Comparison of ENCODE assay signal across 10 cellular contexts in genomic region chr15:34338347-34338746, GRCh38. TPM values are rescaled to one million over a fixed set of nuclear protein-coding genes. Genes with fewer than 3 reads are reported as not detected.
A peak's percentile ranks its signal among the peaks of the same experiment; 100 is the strongest.
DNase-seq lines count a peak whose midpoint lies in the region; TF ChIP-seq lines count a peak whose summit lies in the region.
"Had no signal": no experiment of that assay in that cellular context is flagged by ENCODE, and none has a peak within 500 bp of the region (broad histone marks: within the 10 kb centered on the region; RNA-seq: fewer than 3 reads in every experiment).

No MANE protein-coding gene starts in this region.

- peak overlapping the region; percentile 75 for H3K4me3 Mint-ChIP-seq in T-helper 2 cell treated with Interferon-gamma antibody and Interleukin-4, amounts not matched to agents 5 μg/mL and 100 μg/mL, for 36 hours
- H3K4me3 Mint-ChIP-seq in activated T-helper 2 cell treated with anti-CD3 and anti-CD28 coated beads, Interferon-gamma antibody, Interleukin-2, Interleukin-4, amounts not matched to agents 10 μg/mL and 5 μg/mL and 100 μg/mL, durations not matched to agents 14 hours and 24 hours and 36 hours (ENCODE audit: low read depth): peak overlapping the region; percentile 98

- H3K36me3 Mint-ChIP-seq in T-helper 2 cell treated with Interferon-gamma antibody and Interleukin-4, amounts not matched to agents 5 μg/mL and 100 μg/mL, for 36 hours (ENCODE audit: low read depth): peaks cover 36% of the 10 kb centered on the region
- H3K36me3 Mint-ChIP-seq in activated T-helper 2 cell treated with anti-CD3 and anti-CD28 coated beads, Interferon-gamma antibody, Interleukin-2, Interleukin-4, amounts not matched to agents 10 μg/mL and 5 μg/mL and 100 μg/mL, durations not matched to agents 14 hours and 24 hours and 36 hours (ENCODE audit: low read depth): peaks cover 34% of the 10 kb centered on the region

- H3K4me3 ChIP-seq in iPS-18a (ENCODE audit: low read length) (peak overlapping the region; percentile 91), stomach (peak overlapping the region; percentile 82 to 94 (median 89))

- 75 to 79% (median 77%) methylated on average over 16 of the region's 16 CpGs for WGBS in stomach, 5 donors

- H3K27me3 Mint-ChIP-seq in T-helper 2 cell treated with Interferon-gamma antibody and Interleukin-4, amounts not matched to agents 5 μg/mL and 100 μg/mL, for 36 hours (ENCODE audit: low read depth): no peaks in the 10 kb centered on the region
- no peaks in the 10 kb centered on the region for H3K27me3 Mint-ChIP-seq in activated T-helper 2 cell treated with anti-CD3 and anti-CD28 coated beads, Interferon-gamma antibody, Interleukin-2, Interleukin-4, amounts not matched to agents 10 μg/mL and 5 μg/mL and 100 μg/mL, durations not matched to agents 14 hours and 24 hours and 36 hours (ENCODE audit: low read depth)

- H3K27ac ChIP-seq in iPS-18a (ENCODE audit: low read length) (no peak overlapping the region), stomach (peak overlapping the region in 4 of 5 donors; percentile 90 to 96 (median 94))

- no peak for TF ChIP-seq EP300 in stomach (IDR thresholded peaks at IDR 0.05)

- peaks cover 18% of the 10 kb centered on the region for H3K36me3 ChIP-seq in iPS-18a (ENCODE audit: control insufficient read depth, low read depth, low read length)
- H3K36me3 ChIP-seq in stomach: peaks cover 0 to 21% (median 19%) of the 10 kb centered on the region in 4 donors

- H3K4me1 Mint-ChIP-seq in T-helper 2 cell treated with Interferon-gamma antibody and Interleukin-4, amounts not matched to agents 5 μg/mL and 100 μg/mL, for 36 hours (ENCODE audit: low read depth): peaks cover 54% of the 10 kb centered on the region
- H3K4me1 Mint-ChIP-seq in activated T-helper 2 cell treated with anti-CD3 and anti-CD28 coated beads, Interferon-gamma antibody, Interleukin-2, Interleukin-4, amounts not matched to agents 10 μg/mL and 5 μg/mL and 100 μg/mL, durations not matched to agents 14 hours and 24 hours and 36 hours (ENCODE audit: low read depth): peaks cover 52% of the 10 kb centered on the region

- H3K27ac Mint-ChIP-seq in T-helper 2 cell treated with Interferon-gamma antibody and Interleukin-4, amounts not matched to agents 5 μg/mL and 100 μg/mL, for 36 hours: no peak overlapping the region
- no peak overlapping the region for H3K27ac Mint-ChIP-seq in activated T-helper 2 cell treated with anti-CD3 and anti-CD28 coated beads, Interferon-gamma antibody, Interleukin-2, Interleukin-4, amounts not matched to agents 10 μg/mL and 5 μg/mL and 100 μg/mL, durations not matched to agents 14 hours and 24 hours and 36 hours

- no peaks in the 10 kb centered on the region for H3K9me3 Mint-ChIP-seq in T-helper 2 cell treated with Interferon-gamma antibody and Interleukin-4, amounts not matched to agents 5 μg/mL and 100 μg/mL, for 36 hours
- H3K9me3 Mint-ChIP-seq in activated T-helper 2 cell treated with anti-CD3 and anti-CD28 coated beads, Interferon-gamma antibody, Interleukin-2, Interleukin-4, amounts not matched to agents 10 μg/mL and 5 μg/mL and 100 μg/mL, durations not matched to agents 14 hours and 24 hours and 36 hours: no peaks in the 10 kb centered on the region

- H3K4me1 ChIP-seq in iPS-18a (ENCODE audit: control insufficient read depth, low read depth, low read length): peaks cover 2% of the 10 kb centered on the region
- peaks cover 29 to 74% (median 52%) of the 10 kb centered on the region in 4 donors for H3K4me1 ChIP-seq in stomach

- intact Hi-C loops in activated T-helper 2 cell treated with anti-CD3 and anti-CD28 coated beads, Interferon-gamma antibody, Interleukin-2, Interleukin-4, amounts not matched to agents 10 μg/mL and 5 μg/mL and 100 μg/mL, durations not matched to agents 14 hours and 24 hours and 36 hours (cut with micrococcal nuclease): loop anchor here (10.0 kb wide), 1 partner anchor 246 kb away; the partner anchor contains the start of gene GOLGA8B
- intact Hi-C loops in stomach (cut with DNase I; ENCODE audit: low total_unique reads): no loop called here

- H3K9me3 ChIP-seq in iPS-18a (ENCODE audit: control insufficient read depth, low read depth, low read length) (no peaks in the 10 kb centered on the region), stomach (no peaks in the 10 kb centered on the region)

- no peak for TF ChIP-seq POLR2A in stomach (IDR thresholded peaks at IDR 0.05)

- TF ChIP-seq CTCF in stomach (IDR thresholded peaks at IDR 0.05): no peak

- H3K27me3 ChIP-seq in iPS-18a (ENCODE audit: control insufficient read depth, insufficient read depth, low read length): peaks cover 9% of the 10 kb centered on the region
- no peaks in the 10 kb centered on the region for H3K27me3 ChIP-seq in stomach

- peak overlapping the region; percentile 61 for H3K9ac ChIP-seq in iPS-18a (ENCODE audit: low read length)

- no peak for DNase-seq in T-helper 2 cell treated with Interferon-gamma antibody and Interleukin-4, amounts not matched to agents 5 μg/mL and 100 μg/mL, for 36 hours (ENCODE audit: low spot score)
- no peak for DNase-seq in T-helper 2 cell
- no peak for DNase-seq in activated T-helper 2 cell treated with anti-CD3 and anti-CD28 coated beads, Interferon-gamma antibody, Interleukin-2, Interleukin-4, amounts not matched to agents 10 μg/mL and 5 μg/mL and 100 μg/mL, durations not matched to agents 14 hours and 24 hours and 36 hours (ENCODE audit: low spot score)
- no peak for DNase-seq in stomach
- no peak for DNase-seq in NCI-H2196 treated with DMSO at 0.1 percent for 48 hours (lab: John Stamatoyannopoulos, UW; ENCODE audit: unreplicated experiment)
- DNase-seq in CD1c-positive myeloid dendritic cell (ENCODE audit: extremely low spot score): no peak
- DNase-seq in iPS-NIHi11 (ENCODE audit: low spot score): no peak

RNA-seq across cellular contexts. Expression of gene SLC12A6, which starts 0.8 kb away (rescaled TPM):
- 16.6 and 17.0 TPM in 2 replicates for total RNA-seq in activated T-helper 2 cell treated with anti-CD3 and anti-CD28 coated beads, Interferon-gamma antibody, Interleukin-2, Interleukin-4, amounts not matched to agents 10 μg/mL and 5 μg/mL and 100 μg/mL, durations not matched to agents 14 hours and 24 hours and 36 hours
- 10 to 100 TPM in 4 of 5 donors, 1 to 10 TPM in 1; 7.5 to 63.6 (median 22.8) TPM for total RNA-seq in stomach
- polyA plus RNA-seq in stomach: 1 to 10 TPM; 1.4 to 6.0 (median 1.7) TPM

RNA-seq across cellular contexts. Expression of gene NOP10, which starts 4.6 kb away (rescaled TPM):
- 227 and 232 TPM in 2 replicates for total RNA-seq in activated T-helper 2 cell treated with anti-CD3 and anti-CD28 coated beads, Interferon-gamma antibody, Interleukin-2, Interleukin-4, amounts not matched to agents 10 μg/mL and 5 μg/mL and 100 μg/mL, durations not matched to agents 14 hours and 24 hours and 36 hours
- total RNA-seq in stomach: 100 to 1,000 TPM in 3 of 5 donors, 10 to 100 TPM in 1, 1 to 10 TPM in 1; 2.9 to 388 (median 118) TPM
- 100 to 1,000 TPM; 268 to 327 (median 313) TPM for polyA plus RNA-seq in stomach

RNA-seq across cellular contexts. Expression of gene NUTM1, which starts 4.8 kb away (rescaled TPM):
- not detected in 2 replicates for total RNA-seq in activated T-helper 2 cell treated with anti-CD3 and anti-CD28 coated beads, Interferon-gamma antibody, Interleukin-2, Interleukin-4, amounts not matched to agents 10 μg/mL and 5 μg/mL and 100 μg/mL, durations not matched to agents 14 hours and 24 hours and 36 hours
- not detected for total RNA-seq in stomach
- under 1 TPM in 1 of 3 donors, not detected in 2; 0.15 TPM for polyA plus RNA-seq in stomach
- total RNA-seq: A172; T-helper 2 cell treated with Interferon-gamma antibody and Interleukin-4, amounts not matched to agents 100 ng/mL and 5 ng/mL, for 36 hours had no signal

RNA-seq across cellular contexts. Expression of gene LPCAT4, which starts 28.6 kb away (rescaled TPM):
- total RNA-seq in activated T-helper 2 cell treated with anti-CD3 and anti-CD28 coated beads, Interferon-gamma antibody, Interleukin-2, Interleukin-4, amounts not matched to agents 10 μg/mL and 5 μg/mL and 100 μg/mL, durations not matched to agents 14 hours and 24 hours and 36 hours: 70.9 and 76.1 TPM in 2 replicates
- total RNA-seq in stomach: 100 to 1,000 TPM in 3 of 5 donors, 10 to 100 TPM in 2; 26.1 to 206 (median 118) TPM
- 10 to 100 TPM; 11.6 to 62.5 (median 17.6) TPM for polyA plus RNA-seq in stomach
